15 cellular contexts compared by ENCODE assay signal in genomic region chr15:39188314-39188713, GRCh38.
DNase-seq lines count a peak whose midpoint lies in the region; ATAC-seq and TF ChIP-seq lines count a peak whose summit lies in the region.
"Had no signal": no experiment of that assay in that cellular context is flagged by ENCODE, and none has a peak within 500 bp of the region (broad histone marks: within the 10 kb centered on the region; RNA-seq: fewer than 3 reads in every experiment).

No MANE protein-coding gene starts in this region.

- H3K36me3 Mint-ChIP-seq in activated CD4-positive, alpha-beta T cell treated with anti-CD3 and anti-CD28 coated beads, Interleukin-2, amount 10 ng/mL, durations not matched to agents 24 days and 14 days (ENCODE audit: low read depth) = no peaks in the 10 kb centered on the region

- TF ChIP-seq POLR2A in tibial nerve (IDR thresholded peaks at IDR 0.05) = no peak

- no peak overlapping the region for H3K9ac ChIP-seq in SK-N-SH
- no peak overlapping the region for H3K9ac ChIP-seq in adipocyte (ENCODE audit: low read length)

- no peak overlapping the region for H3K27ac Mint-ChIP-seq in activated CD4-positive, alpha-beta T cell treated with anti-CD3 and anti-CD28 coated beads, Interleukin-2, amount 10 ng/mL, durations not matched to agents 24 days and 14 days

- no peaks in the 10 kb centered on the region for H3K9me3 ChIP-seq in SK-N-SH
- H3K9me3 ChIP-seq in adipocyte (ENCODE audit: control insufficient read depth, low read length) = no peaks in the 10 kb centered on the region
- no peaks in the 10 kb centered on the region for H3K9me3 ChIP-seq in tibial nerve

- no peak overlapping the region for H2AFZ ChIP-seq in SK-N-SH (ENCODE audit: low read depth)

- H3K4me3 Mint-ChIP-seq in activated CD4-positive, alpha-beta T cell treated with anti-CD3 and anti-CD28 coated beads, Interleukin-2, amount 10 ng/mL, durations not matched to agents 24 days and 14 days = no peak overlapping the region

- no peaks in the 10 kb centered on the region for H3K36me3 ChIP-seq in SK-N-SH (replicated peaks in 1 of 2; ENCODE audit: control insufficient read depth in 1 of 2, insufficient read depth in 2 of 2, low read length in 1 of 2)
- H3K36me3 ChIP-seq in adipocyte (ENCODE audit: control insufficient read depth, insufficient read depth, low read length, severe bottlenecking) = no peaks in the 10 kb centered on the region
- no peaks in the 10 kb centered on the region for H3K36me3 ChIP-seq in tibial nerve

- H3K27ac ChIP-seq in SK-N-SH (ENCODE audit: low read depth in 2 of 2, low read length in 1 of 2) (peak overlapping the region; percentile 22 to 66; a peak in 3 of 4 replicates), foreskin keratinocyte (peak overlapping the region; percentile 53), tibial nerve (peak overlapping the region in 3 of 4 donors; percentile 2 to 77 (median 58))
- H3K27ac ChIP-seq: 22Rv1 had no signal

- no peak for TF ChIP-seq RAD21 in SK-N-SH (IDR thresholded peaks at IDR 0.05; ENCODE audit: low read length)

- H3F3A ChIP-seq in SK-N-SH (replicated peaks; ENCODE audit: insufficient read depth) = peaks cover 27% of the 10 kb centered on the region

- TF ChIP-seq EP300 in SK-N-SH (IDR thresholded peaks at IDR 0.05; ENCODE audit: borderline replicate concordance in 1 of 2, low read depth in 1 of 2, low read length in 1 of 2) (no peak), tibial nerve (IDR thresholded peaks at IDR 0.05) (no peak)

- TF ChIP-seq CTCF in SK-N-SH (IDR thresholded peaks at IDR 0.05) = no peak
- TF ChIP-seq CTCF in foreskin keratinocyte (conservative IDR thresholded peaks at IDR 0.05) = no peak
- TF ChIP-seq CTCF in tibial nerve (IDR thresholded peaks at IDR 0.05) = no peak

- H3K27me3 Mint-ChIP-seq in activated CD4-positive, alpha-beta T cell treated with anti-CD3 and anti-CD28 coated beads, Interleukin-2, amount 10 ng/mL, durations not matched to agents 24 days and 14 days = peaks cover 21% of the 10 kb centered on the region

- WGBS in SK-N-SH (ENCODE audit: low lambda C conversion rate) = 24% methylated on average over 1 of the region's 1 CpG
- WGBS in tibial nerve, 2 donors = 25 to 40% methylated on average over 1 of the region's 1 CpG

- H3K4me1 Mint-ChIP-seq in activated CD4-positive, alpha-beta T cell treated with anti-CD3 and anti-CD28 coated beads, Interleukin-2, amount 10 ng/mL, durations not matched to agents 24 days and 14 days = no peaks in the 10 kb centered on the region

- H3K9me3 Mint-ChIP-seq in activated CD4-positive, alpha-beta T cell treated with anti-CD3 and anti-CD28 coated beads, Interleukin-2, amount 10 ng/mL, durations not matched to agents 24 days and 14 days = no peaks in the 10 kb centered on the region

- CTCF ChIA-PET in SK-N-SH (lab: Yijun Ruan, JAX) = interaction anchor here (0.8 to 1.5 kb wide), 3 partner anchors 12 to 569 kb away, joined by 3 to 5 read pairs (median 4); partner anchors contain the start of gene THBS1

- H3K4me3 ChIP-seq in SK-N-SH (ENCODE audit: low read depth in 2 of 2, low read length in 1 of 2) (no peak overlapping the region), adipocyte (ENCODE audit: low read length) (no peak overlapping the region), tibial nerve (no peak overlapping the region)

- no peaks in the 10 kb centered on the region for H3K9me2 ChIP-seq in SK-N-SH

- no peaks in the 10 kb centered on the region for H4K20me1 ChIP-seq in SK-N-SH (ENCODE audit: insufficient read depth)

- DNase-seq in SK-N-SH = no peak
- peak; percentile 39 for DNase-seq in adipocyte (ENCODE audit: low read depth)
- DNase-seq in foreskin keratinocyte = no peak
- DNase-seq in tibial nerve (ENCODE audit: low spot score in 2 of 2) = no peak
- DNase-seq in occipital lobe (lab: John Stamatoyannopoulos, UW) = no peak
- DNase-seq in activated CD4-positive, alpha-beta T cell treated with anti-CD3 and anti-CD28 coated beads, Interleukin-2, amount 10 ng/mL, durations not matched to agents 24 days and 14 days = no peak
- no peak for DNase-seq in HK-2 (ENCODE audit: unreplicated experiment)
- DNase-seq: Kasumi-1, NCI-H187 treated with DMSO at 0.1 percent for 48 hours, NCI-H2171, NCI-H446 treated with DMSO at 0.1 percent for 48 hours, NCI-H774, SIG-M5 had no signal

- H3K27me3 ChIP-seq in SK-N-SH (ENCODE audit: insufficient read depth) (no peaks in the 10 kb centered on the region), adipocyte (replicated peaks; ENCODE audit: control insufficient read depth, insufficient read depth, low read length) (no peaks in the 10 kb centered on the region), foreskin keratinocyte (no peaks in the 10 kb centered on the region), tibial nerve (no peaks in the 10 kb centered on the region)

- no peak overlapping the region for H3K4me2 ChIP-seq in SK-N-SH

- intact Hi-C loops in activated CD4-positive, alpha-beta T cell treated with anti-CD3 and anti-CD28 coated beads, Interleukin-2, amount 10 ng/mL, durations not matched to agents 24 days and 14 days (cut with micrococcal nuclease) = no loop called here

- H3K4me1 ChIP-seq in SK-N-SH (ENCODE audit: control insufficient read depth in 1 of 2, insufficient read depth in 2 of 2, low read depth in 1 of 2, low read length in 1 of 2) (peaks cover 0 to 18% of the 10 kb centered on the region in 2 experiments; a peak in 2 of 4 replicates), adipocyte (ENCODE audit: control insufficient read depth, insufficient read depth, low read length) (peaks cover 29% of the 10 kb centered on the region), foreskin keratinocyte (peaks cover 47% of the 10 kb centered on the region), tibial nerve (peaks cover 0 to 29% (median 5%) of the 10 kb centered on the region in 4 donors)

- no peak for ATAC-seq in SK-N-SH treated with all-trans-retinoic acid at 6 μM for 48 hours
- ATAC-seq in foreskin keratinocyte = no peak

- POLR2A ChIA-PET in SK-N-SH (lab: Yijun Ruan, JAX) = no interaction called here

- no peaks in the 10 kb centered on the region for H3K79me2 ChIP-seq in SK-N-SH (ENCODE audit: insufficient read depth)

TF ChIP-seq in SK-N-SH, 30 proteins besides CTCF, POLR2A, EP300 and RAD21 (continues in another document):
- TF ChIP-seq YY1 (IDR thresholded peaks at IDR 0.05; ENCODE audit: low read depth) (no peak), USF1 (IDR thresholded peaks at IDR 0.05; ENCODE audit: borderline replicate concordance, low read depth) (no peak), NRF1 (IDR thresholded peaks at IDR 0.05; ENCODE audit: low read depth, low read length) (no peak), RXRA (IDR thresholded peaks at IDR 0.05; ENCODE audit: borderline replicate concordance, low read depth) (no peak), FOXM1 (IDR thresholded peaks at IDR 0.05; ENCODE audit: low read depth) (no peak), ELF1 (IDR thresholded peaks at IDR 0.05) (no peak), CHD2 (IDR thresholded peaks at IDR 0.05; ENCODE audit: low read length, partially characterized antibody) (no peak), SIN3A (IDR thresholded peaks at IDR 0.05; ENCODE audit: borderline replicate concordance, low read depth, low read length) (no peak), USF2 (IDR thresholded peaks at IDR 0.05; ENCODE audit: borderline replicate concordance, low read depth, low read length) (no peak), NFIC (IDR thresholded peaks at IDR 0.05; ENCODE audit: borderline replicate concordance) (no peak)

TF ChIP-seq in SK-N-SH treated with all-trans-retinoic acid at 6 μM for 48 hours, 23 proteins besides CTCF, POLR2A, EP300 and RAD21 (continues in another document):
- no peak for TF ChIP-seq GLIS3 (CRISPR knock-in tag; IDR thresholded peaks at IDR 0.05)
- TF ChIP-seq ZNF565 (CRISPR knock-in tag; conservative IDR thresholded peaks at IDR 0.05; ENCODE audit: low read depth) = no peak
- no peak for TF ChIP-seq POU6F1 (CRISPR knock-in tag; IDR thresholded peaks at IDR 0.05; ENCODE audit: borderline replicate concordance, low read depth)
- TF ChIP-seq ZC3H10 (CRISPR knock-in tag; IDR thresholded peaks at IDR 0.05) = no peak
- no peak for TF ChIP-seq TCF4 (CRISPR knock-in tag; IDR thresholded peaks at IDR 0.05; ENCODE audit: borderline replicate concordance)
- TF ChIP-seq ESRRG (CRISPR knock-in tag; IDR thresholded peaks at IDR 0.05) = no peak
- TF ChIP-seq RARB (CRISPR knock-in tag; IDR thresholded peaks at IDR 0.05) = no peak
- no peak for TF ChIP-seq ZNF70 (CRISPR knock-in tag; IDR thresholded peaks at IDR 0.05)
- TF ChIP-seq TOX (CRISPR knock-in tag; IDR thresholded peaks at IDR 0.05; ENCODE audit: borderline replicate concordance) = no peak
